ENCODE assay signal across 12 cellular contexts in genomic region chr4:183335369-183335940, GRCh38. TPM values are rescaled to one million over a fixed set of nuclear protein-coding genes. Genes with fewer than 3 reads are reported as not detected.
A peak's percentile ranks its signal among the peaks of the same experiment; 100 is the strongest.
DNase-seq lines count a peak whose midpoint lies in the region; ATAC-seq and TF ChIP-seq lines count a peak whose summit lies in the region.
"Had no signal": no experiment of that assay in that cellular context is flagged by ENCODE, and none has a peak within 500 bp of the region (broad histone marks: within the 10 kb centered on the region; RNA-seq: fewer than 3 reads in every experiment).

No MANE protein-coding gene starts in this region.

- TF ChIP-seq POLR2A in ovary (IDR thresholded peaks at IDR 0.05) = no peak

- no peak for TF ChIP-seq EP300 in ovary (IDR thresholded peaks at IDR 0.05)

- ATAC-seq in omental fat pad (ENCODE audit: low FRiP score) (peak; percentile 44), GM21529 (IDR thresholded peaks at IDR 0.05; ENCODE audit: unreplicated experiment) (no peak)

- H3K36me3 ChIP-seq in ovary = no peaks in the 10 kb centered on the region

- no peak overlapping the region for H3K4me3 ChIP-seq in ovary

- H3K27ac ChIP-seq in ovary = no peak overlapping the region

- DNase-seq in EH (ENCODE audit: low read depth) (peak; percentile 96), NCI-H69 (lab: John Stamatoyannopoulos, UW) (peak; percentile 9), ecto neural progenitor cell (ENCODE audit: low spot score) (peak; percentile 14), omental fat pad (ENCODE audit: low spot score) (no peak), ovary (no peak), GF-D8 (lab: John Stamatoyannopoulos, UW) (no peak), DMS114 treated with DMSO at 0.1 percent for 48 hours (lab: John Stamatoyannopoulos, UW; ENCODE audit: unreplicated experiment) (no peak)
- DNase-seq: activated CD4-positive, alpha-beta memory T cell treated with anti-CD3 and anti-CD28 coated beads, Interleukin-2, amount 10 ng/mL, durations not matched to agents 7 days and 5 days; NCI-H748 treated with DMSO at 0.1 percent for 48 hours; stimulated activated naive CD4-positive, alpha-beta T cell had no signal

- no peaks in the 10 kb centered on the region for H3K9me3 ChIP-seq in ovary

- no peaks in the 10 kb centered on the region for H3K4me1 ChIP-seq in ovary (ENCODE audit: insufficient read depth)

- intact Hi-C loops in ovary (cut with DNase I) = no loop called here

- 68 to 69% (median 68%) methylated on average over 3 of the region's 3 CpGs for WGBS in ovary, 3 donors

- TF ChIP-seq CTCF in omental fat pad (IDR thresholded peaks at IDR 0.05) (no peak), ovary (IDR thresholded peaks at IDR 0.05) (no peak)

- no peaks in the 10 kb centered on the region for H3K27me3 ChIP-seq in ovary

RNA-seq across cellular contexts. Expression of gene CLDN24, which starts 13.2 kb away (rescaled TPM):
- total RNA-seq in omental fat pad = not detected
- not detected for total RNA-seq in ovary
- not detected for polyA plus RNA-seq in ovary
- total RNA-seq: activated CD4-positive, alpha-beta memory T cell treated with anti-CD3 and anti-CD28 coated beads, Interleukin-2, amount 10 ng/mL, durations not matched to agents 7 days and 5 days had no signal
- polyA plus RNA-seq: neural cell had no signal

RNA-seq across cellular contexts. Expression of gene CLDN22, which starts 15.4 kb away (rescaled TPM):
- total RNA-seq in omental fat pad = not detected
- total RNA-seq in ovary = under 1 TPM in 1 of 7 donors, not detected in 6; 0.11 TPM
- polyA plus RNA-seq in ovary = under 1 TPM in 1 of 2 donors, not detected in 1; 0.08 TPM
- total RNA-seq: activated CD4-positive, alpha-beta memory T cell treated with anti-CD3 and anti-CD28 coated beads, Interleukin-2, amount 10 ng/mL, durations not matched to agents 7 days and 5 days had no signal
- polyA plus RNA-seq: neural cell had no signal

Comparison
In these comparisons a context has a peak if more than half of its experiments do, and no peak if none do; other contexts are left out.
1. DNase-seq: peak in EH (single experiment), NCI-H69 (single experiment) and ecto neural progenitor cell (single experiment); none in omental fat pad (single experiment), ovary (0 of 5), GF-D8 (single experiment) and DMS114 treated with DMSO at 0.1 percent for 48 hours (single experiment).